Comparison of ENCODE assay signal across 8 cellular contexts in genomic region chr19:46428278-46429141, GRCh38. TPM values are rescaled to one million over a fixed set of nuclear protein-coding genes. Genes with fewer than 3 reads are reported as not detected.
DNase-seq lines count a peak whose midpoint lies in the region; TF ChIP-seq lines count a peak whose summit lies in the region.

Gene PNMA8C, minus strand, starts transcription at chr19:46428936. Its CDS starts 577 bp downstream, at chr19:46428359.

- H3K27me3 ChIP-seq in stomach smooth muscle (ENCODE audit: control insufficient read depth in 1 of 2, insufficient read depth in 2 of 2, low read length in 2 of 2) = peaks cover 12 to 24% of the 10 kb centered on the region in 2 donors

- TF ChIP-seq POLR2A in erythroblast (IDR thresholded peaks at IDR 0.05; ENCODE audit: low read length) = no peak

- no peaks in the 10 kb centered on the region for H3K36me3 ChIP-seq in stomach smooth muscle (ENCODE audit: control insufficient read depth in 2 of 2, insufficient read depth in 2 of 2, low read length in 2 of 2)

- no peak within 1 kb of the TSS for H3K9ac ChIP-seq in stomach smooth muscle (ENCODE audit: low read length in 2 of 2)

- DNase-seq in DMS153 (lab: John Stamatoyannopoulos, UW) = peak; percentile 51
- DNase-seq in NCI-H2029 (lab: John Stamatoyannopoulos, UW) = peak; percentile 63
- DNase-seq in activated CD8-positive, alpha-beta memory T cell treated with anti-CD3 and anti-CD28 coated beads, Interleukin-2, amount 50 U/mL, for 48 hours = peak; percentile 76
- peak; percentile 36 to 54 for DNase-seq in erythroblast (lab: John Stamatoyannopoulos, UW)
- peak; percentile 55 for DNase-seq in mucosa of gallbladder (ENCODE audit: low spot score)
- no peak for DNase-seq in NCI-H774 (lab: John Stamatoyannopoulos, UW)
- no peak for DNase-seq in SIG-M5 (lab: John Stamatoyannopoulos, UW)

- no peak within 1 kb of the TSS for H3K27ac ChIP-seq in stomach smooth muscle (ENCODE audit: low read length)

- peak within 1 kb of the TSS; percentile 57 to 68 for H3K4me3 ChIP-seq in stomach smooth muscle (ENCODE audit: low read length in 2 of 2)

- peaks cover 20% of the 10 kb centered on the region for H3K4me1 ChIP-seq in stomach smooth muscle (ENCODE audit: control insufficient read depth, insufficient read depth, low read length)

- H3K9me3 ChIP-seq in stomach smooth muscle (ENCODE audit: control insufficient read depth in 2 of 2, low read length in 2 of 2) = no peaks in the 10 kb centered on the region

RNA-seq across cellular contexts. Expression of gene PNMA8C, which starts in this region (rescaled TPM):
- 1.4 TPM for total RNA-seq in mucosa of gallbladder

Comparison
In these comparisons a context has a peak if more than half of its experiments do, and no peak if none do; other contexts are left out.
1. DNase-seq: peak in DMS153 (single experiment), NCI-H2029 (single experiment), activated CD8-positive, alpha-beta memory T cell treated with anti-CD3 and anti-CD28 coated beads, Interleukin-2, amount 50 U/mL, for 48 hours (single experiment), erythroblast (2 of 2) and mucosa of gallbladder (single experiment); none in NCI-H774 (single experiment) and SIG-M5 (single experiment).